ENCODE assay signal across 12 cellular contexts in genomic region chrX:151973262-151973661, GRCh38. TPM values are rescaled to one million over a fixed set of nuclear protein-coding genes. Genes with fewer than 3 reads are reported as not detected.
DNase-seq lines count a peak whose midpoint lies in the region; TF ChIP-seq lines count a peak whose summit lies in the region.
"Had no signal": no experiment of that assay in that cellular context is flagged by ENCODE, and none has a peak within 500 bp of the region (broad histone marks: within the 10 kb centered on the region; RNA-seq: fewer than 3 reads in every experiment).

No MANE protein-coding gene starts in this region.

- POLR2A ChIA-PET in BJ (lab: Charles Lee) = interaction anchor here (0.6 to 2.1 kb wide), 2 partner anchors 147 to 220 kb away, joined by 3 to 6 read pairs; no protein-coding TSS in a partner anchor
- POLR2A ChIA-PET in RWPE1 (lab: Yijun Ruan, JAX; ENCODE audit: low non-redundant PET) = interaction anchor here (0.6 kb wide), 1 partner anchor 218 kb away, joined by 3 read pairs; no protein-coding TSS in a partner anchor

- peak overlapping the region; percentile 87 for H3K27ac ChIP-seq in RWPE1
- H3K27ac ChIP-seq in esophagus muscularis mucosa (replicated peaks in 1 of 4) = peak overlapping the region in 3 of 4 donors; percentile 69 to 82 (median 71)

- H3K36me3 ChIP-seq in BJ (ENCODE audit: control insufficient read depth, insufficient read depth, low read length) = peaks cover 9% of the 10 kb centered on the region
- H3K36me3 ChIP-seq in esophagus muscularis mucosa = peaks cover 0 to 4% (median 2%) of the 10 kb centered on the region in 4 donors

- DNase-seq in BJ (ENCODE audit: low read depth) (no peak), RWPE1 (ENCODE audit: low spot score) (no peak), esophagus muscularis mucosa (ENCODE audit: extremely low spot score) (no peak), progenitor cell of endocrine pancreas (ENCODE audit: low spot score, unreplicated experiment) (no peak), NCI-H1105 treated with DMSO at 0.1 percent for 48 hours (lab: John Stamatoyannopoulos, UW) (no peak), NAMALWA (ENCODE audit: low spot score) (no peak), NK-92 (lab: John Stamatoyannopoulos, UW; ENCODE audit: unreplicated experiment) (no peak)
- no peak for DNase-seq in activated effector memory CD4-positive, alpha-beta T cell treated with anti-CD3 and anti-CD28 coated beads, Interleukin-2, amount 50 U/mL, for 16 hours
- DNase-seq: MV-4-11; naive thymus-derived CD8-positive, alpha-beta T cell; PC-3 had no signal

- H3K9me3 ChIP-seq in esophagus muscularis mucosa = no peaks in the 10 kb centered on the region

- H3K27me3 ChIP-seq in BJ (ENCODE audit: control insufficient read depth, insufficient read depth, low read length) (peaks cover 2% of the 10 kb centered on the region; the same call in 1 of the 2 replicates), esophagus muscularis mucosa (peaks cover 0 to 4% (median 0%) of the 10 kb centered on the region in 4 donors)

- H3K4me3 ChIP-seq in BJ (ENCODE audit: low read depth, low read length) (peak overlapping the region; percentile 77), esophagus muscularis mucosa (peak overlapping the region; percentile 57 to 69 (median 62))

- TF ChIP-seq POLR2A in esophagus muscularis mucosa (IDR thresholded peaks at IDR 0.05; ENCODE audit: low read depth) = no peak

- no peaks in the 10 kb centered on the region for H3K36me3 Mint-ChIP-seq in progenitor cell of endocrine pancreas (ENCODE audit: insufficient read depth)
- H3K36me3 Mint-ChIP-seq: activated naive CD4-positive, alpha-beta T cell treated with anti-CD3 and anti-CD28 coated beads, Interleukin-2, amount 50 U/mL, for 72 hours had no signal

- intact Hi-C loops in esophagus muscularis mucosa (cut with DNase I) = no loop called here

- peaks cover 16% of the 10 kb centered on the region for H3K9me3 Mint-ChIP-seq in progenitor cell of endocrine pancreas (ENCODE audit: low read depth)
- H3K9me3 Mint-ChIP-seq: activated naive CD4-positive, alpha-beta T cell treated with anti-CD3 and anti-CD28 coated beads, Interleukin-2, amount 50 U/mL, for 72 hours; naive thymus-derived CD8-positive, alpha-beta T cell had no signal

- no peak for TF ChIP-seq EP300 in esophagus muscularis mucosa (IDR thresholded peaks at IDR 0.05)

- H3K4me1 ChIP-seq in esophagus muscularis mucosa = peaks cover 2 to 10% (median 6%) of the 10 kb centered on the region in 4 donors

- no peaks in the 10 kb centered on the region for H3K4me1 Mint-ChIP-seq in progenitor cell of endocrine pancreas (ENCODE audit: low read depth)

- peaks cover 46% of the 10 kb centered on the region for H3K27me3 Mint-ChIP-seq in progenitor cell of endocrine pancreas

- no peak overlapping the region for H3K27ac Mint-ChIP-seq in progenitor cell of endocrine pancreas
- H3K27ac Mint-ChIP-seq: activated naive CD4-positive, alpha-beta T cell treated with anti-CD3 and anti-CD28 coated beads, Interleukin-2, amount 50 U/mL, for 72 hours; naive thymus-derived CD8-positive, alpha-beta T cell had no signal

- 72% methylated on average over 4 of the region's 4 CpGs for WGBS in esophagus muscularis mucosa

- CTCF ChIA-PET in BJ (lab: Yijun Ruan, JAX) = interaction anchor here (1.2 to 1.4 kb wide), 2 partner anchors 220 to 662 kb away, joined by 3 to 5 read pairs; no protein-coding TSS in a partner anchor
- CTCF ChIA-PET in RWPE1 (lab: Yijun Ruan, JAX) = interaction anchor here (0.6 to 0.9 kb wide), 2 partner anchors 12 to 143 kb away, joined by 3 read pairs; no protein-coding TSS in a partner anchor

- H3K4me3 Mint-ChIP-seq in progenitor cell of endocrine pancreas (ENCODE audit: low read depth) = peak overlapping the region; percentile 29

- TF ChIP-seq CTCF in BJ (IDR thresholded peaks at IDR 0.05; ENCODE audit: insufficient read depth, low read depth, low read length) (no peak), RWPE1 (conservative IDR thresholded peaks at IDR 0.05; ENCODE audit: low read depth) (no peak), esophagus muscularis mucosa (IDR thresholded peaks at IDR 0.05) (no peak), progenitor cell of endocrine pancreas (IDR thresholded peaks at IDR 0.05; ENCODE audit: unreplicated experiment) (no peak)

RNA-seq across cellular contexts. Expression of gene GABRE, which starts 1.2 kb away (rescaled TPM):
- 37.8 and 40.1 TPM in 2 replicates for polyA plus RNA-seq in BJ (2011; rRNA removed)
- 62.5 and 66.3 TPM in 2 replicates for polyA minus RNA-seq in BJ (2011; rRNA and poly(A)+ RNA removed)
- total RNA-seq in esophagus muscularis mucosa (1 to 10 TPM; 3.3 to 8.3 (median 4.4) TPM), progenitor cell of endocrine pancreas (1.5 and 2.6 TPM in 2 replicates)
- total RNA-seq: activated naive CD4-positive, alpha-beta T cell treated with anti-CD3 and anti-CD28 coated beads, Interleukin-2, amount 50 U/mL, for 72 hours; naive thymus-derived CD8-positive, alpha-beta T cell; PC-3 had no signal
- polyA plus RNA-seq: naive thymus-derived CD8-positive, alpha-beta T cell had no signal
